ENCODE assay signal across 1 cellular context in genomic region chr4:172007889-172008288, GRCh38.
TF ChIP-seq lines count a peak whose summit lies in the region.

No MANE protein-coding gene starts in this region.

TF ChIP-seq in SK-N-SH, 30 proteins besides CTCF, POLR2A, EP300 and RAD21 (continued from another document):
- TF ChIP-seq USF2 (IDR thresholded peaks at IDR 0.05; ENCODE audit: borderline replicate concordance, low read depth, low read length) (no peak), RXRA (IDR thresholded peaks at IDR 0.05; ENCODE audit: borderline replicate concordance, low read depth) (no peak), RFX5 (IDR thresholded peaks at IDR 0.05; ENCODE audit: low read length) (no peak)
- TF ChIP-seq, protein P1, sequence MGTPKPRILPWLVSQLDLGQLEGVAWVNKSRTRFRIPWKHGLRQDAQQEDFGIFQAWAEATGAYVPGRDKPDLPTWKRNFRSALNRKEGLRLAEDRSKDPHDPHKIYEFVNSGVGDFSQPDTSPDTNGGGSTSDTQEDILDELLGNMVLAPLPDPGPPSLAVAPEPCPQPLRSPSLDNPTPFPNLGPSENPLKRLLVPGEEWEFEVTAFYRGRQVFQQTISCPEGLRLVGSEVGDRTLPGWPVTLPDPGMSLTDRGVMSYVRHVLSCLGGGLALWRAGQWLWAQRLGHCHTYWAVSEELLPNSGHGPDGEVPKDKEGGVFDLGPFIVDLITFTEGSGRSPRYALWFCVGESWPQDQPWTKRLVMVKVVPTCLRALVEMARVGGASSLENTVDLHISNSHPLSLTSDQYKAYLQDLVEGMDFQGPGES (IDR thresholded peaks at IDR 0.05; ENCODE audit: low read depth, low read length) = no peak
